In genomic region chr2:234135750-234136221, GRCh38 we compare ENCODE assay signal across 8 cellular contexts.
DNase-seq lines count a peak whose midpoint lies in the region; ATAC-seq and TF ChIP-seq lines count a peak whose summit lies in the region.

No MANE protein-coding gene starts in this region.

- H3K36me3 ChIP-seq in HEK293 (ENCODE audit: control insufficient read depth in 2 of 2, insufficient read depth in 1 of 2, low read length in 2 of 2) (no peaks in the 10 kb centered on the region), mesenchymal stem cell (ENCODE audit: control insufficient read depth in 1 of 2, insufficient read depth in 2 of 2, low read depth in 1 of 2, low read length in 2 of 2) (no peaks in the 10 kb centered on the region)

- no peak overlapping the region for H2BK15ac ChIP-seq in mesenchymal stem cell (ENCODE audit: low read depth, poor library complexity, severe bottlenecking)

- H3K36me3 Mint-ChIP-seq in activated CD4-positive, alpha-beta memory T cell treated with anti-CD3 and anti-CD28 coated beads for 36 hours: no peaks in the 10 kb centered on the region
- H3K36me3 Mint-ChIP-seq in effector memory CD8-positive, alpha-beta T cell (ENCODE audit: insufficient read depth): no peaks in the 10 kb centered on the region

- H3K79me1 ChIP-seq in mesenchymal stem cell (replicated peaks; ENCODE audit: low read length, poor library complexity, severe bottlenecking): peaks cover 1% of the 10 kb centered on the region

- intact Hi-C loops in activated CD4-positive, alpha-beta memory T cell treated with anti-CD3 and anti-CD28 coated beads for 36 hours (cut with micrococcal nuclease): loop anchor here (1.0 to 2.0 kb wide), 4 partner anchors 153 to 410 kb away; no protein-coding TSS in a partner anchor

- H3K4me3 Mint-ChIP-seq in activated CD4-positive, alpha-beta memory T cell treated with anti-CD3 and anti-CD28 coated beads for 36 hours: no peak overlapping the region
- H3K4me3 Mint-ChIP-seq in effector memory CD8-positive, alpha-beta T cell: peak overlapping the region; percentile 44 to 49

- peak overlapping the region in 1 of 2 experiments; percentile 5 for H3K18ac ChIP-seq in mesenchymal stem cell (ENCODE audit: low read depth in 1 of 2, low read length in 2 of 2)

- CTCF ChIA-PET in HEK293 (lab: Yijun Ruan, JAX): interaction anchor here (0.6 to 6.0 kb wide), 30 partner anchors 11 to 1443 kb away, joined by 3 to 39 read pairs (median 3); partner anchors contain the start of gene ARL4C
- CTCF ChIA-PET in activated CD4-positive, alpha-beta memory T cell treated with anti-CD3 and anti-CD28 coated beads for 36 hours (lab: Charles Lee): interaction anchor here (0.6 to 3.1 kb wide), 54 partner anchors 9 to 412 kb away, joined by 3 to 89 read pairs (median 4); partner anchors contain the start of gene ARL4C

- no peaks in the 10 kb centered on the region for H3K4me1 ChIP-seq in HEK293 (ENCODE audit: control insufficient read depth, insufficient read depth, low read length)
- H3K4me1 ChIP-seq in mesenchymal stem cell (ENCODE audit: control insufficient read depth, insufficient read depth, low read depth, low read length): peaks cover 13% of the 10 kb centered on the region

- H3K27ac Mint-ChIP-seq in activated CD4-positive, alpha-beta memory T cell treated with anti-CD3 and anti-CD28 coated beads for 36 hours: no peak overlapping the region
- H3K27ac Mint-ChIP-seq in effector memory CD8-positive, alpha-beta T cell: peak overlapping the region; percentile 87 to 89

- H4K91ac ChIP-seq in mesenchymal stem cell (ENCODE audit: low read length): peak overlapping the region; percentile 77

- H3K14ac ChIP-seq in mesenchymal stem cell (ENCODE audit: low read length in 2 of 2): no peak overlapping the region

- peak; percentile 70 for TF ChIP-seq CTCF in HEK293 (tag by site-specific recombination; IDR thresholded peaks at IDR 0.05)

- peak overlapping the region; percentile 26 for H2AK5ac ChIP-seq in mesenchymal stem cell (ENCODE audit: low read length, severe bottlenecking)

- no peaks in the 10 kb centered on the region for H3K9me3 Mint-ChIP-seq in activated CD4-positive, alpha-beta memory T cell treated with anti-CD3 and anti-CD28 coated beads for 36 hours
- no peaks in the 10 kb centered on the region for H3K9me3 Mint-ChIP-seq in effector memory CD8-positive, alpha-beta T cell

- WGBS in mesenchymal stem cell: 47% methylated on average over 15 of the region's 16 CpGs

- peak; percentile 50 for ATAC-seq in effector memory CD8-positive, alpha-beta T cell (replicated peaks)
- no peak for ATAC-seq in GM21526 (IDR thresholded peaks at IDR 0.05; ENCODE audit: low FRiP score, unreplicated experiment)

- H3K4me2 ChIP-seq in mesenchymal stem cell (ENCODE audit: low read length, poor library complexity, severe bottlenecking): no peak overlapping the region

- no peak overlapping the region for H2BK120ac ChIP-seq in mesenchymal stem cell (ENCODE audit: low read depth, low read length)

- no peaks in the 10 kb centered on the region for H3K27me3 Mint-ChIP-seq in activated CD4-positive, alpha-beta memory T cell treated with anti-CD3 and anti-CD28 coated beads for 36 hours
- H3K27me3 Mint-ChIP-seq in effector memory CD8-positive, alpha-beta T cell: no peaks in the 10 kb centered on the region

- no peak overlapping the region for H3K4me3 ChIP-seq in HEK293 (ENCODE audit: low read depth, low read length)
- no peak overlapping the region for H3K4me3 ChIP-seq in mesenchymal stem cell (ENCODE audit: insufficient read depth in 1 of 2, low read depth in 1 of 2, low read length in 2 of 2)

- DNase-seq in Caki2 (ENCODE audit: low read depth) (peak; percentile 86), NCI-H524 (lab: John Stamatoyannopoulos, UW) (peak; percentile 34 to 78), mesenchymal stem cell (peak; percentile 77)
- DNase-seq in activated CD4-positive, alpha-beta memory T cell treated with anti-CD3 and anti-CD28 coated beads for 36 hours: peak; percentile 70
- DNase-seq in effector memory CD8-positive, alpha-beta T cell: peak; percentile 19 to 35 (median 28)
- peak; percentile 3 to 13 for DNase-seq in stimulated activated CD8-positive, alpha-beta memory T cell treated with anti-CD3 and anti-CD28 coated beads, Interleukin-7, amount 100 ng/mL, for 4 hours (ENCODE audit: low read depth in 2 of 2)

- H3K9me3 ChIP-seq in HEK293 (ENCODE audit: control insufficient read depth, insufficient read depth, low read depth, low read length) (no peaks in the 10 kb centered on the region), mesenchymal stem cell (ENCODE audit: control insufficient read depth, low read length) (peaks cover 4% of the 10 kb centered on the region)

- H3K4ac ChIP-seq in mesenchymal stem cell (ENCODE audit: low read depth in 1 of 2, low read length in 2 of 2): peak overlapping the region in 1 of 2 experiments; percentile 79

- H2BK12ac ChIP-seq in mesenchymal stem cell (ENCODE audit: low read length in 2 of 2): peak overlapping the region in 1 of 2 experiments; percentile 2

- H3K9ac ChIP-seq in mesenchymal stem cell (ENCODE audit: low read length): peak overlapping the region; percentile 63

- peaks cover 22% of the 10 kb centered on the region for H3K4me1 Mint-ChIP-seq in activated CD4-positive, alpha-beta memory T cell treated with anti-CD3 and anti-CD28 coated beads for 36 hours (ENCODE audit: low read depth)
- H3K4me1 Mint-ChIP-seq in effector memory CD8-positive, alpha-beta T cell (ENCODE audit: low read depth in 2 of 2): peaks cover 35 to 39% of the 10 kb centered on the region in 2 donors

- H3K27ac ChIP-seq in HEK293 (ENCODE audit: extremely low read depth, low read depth, low read length) (no peak overlapping the region), mesenchymal stem cell (ENCODE audit: low read length, poor library complexity, severe bottlenecking) (peak overlapping the region; percentile 96)

- H4K8ac ChIP-seq in mesenchymal stem cell (ENCODE audit: low read length): peak overlapping the region; percentile 5

- peak overlapping the region; percentile 3 for H2AFZ ChIP-seq in mesenchymal stem cell (ENCODE audit: low read depth, low read length)

- in situ Hi-C loops in Caki2 (cut with HindIII; ENCODE audit: low pct_unique_long_range_greater_than_20kb, low sequenced_read_pairs): no loop called here

- POLR2A ChIA-PET in HEK293 (lab: Yijun Ruan, JAX): no interaction called here
- POLR2A ChIA-PET in activated CD4-positive, alpha-beta memory T cell treated with anti-CD3 and anti-CD28 coated beads for 36 hours (lab: Charles Lee): interaction anchor here (1.0 kb wide), 1 partner anchor 361 kb away, joined by 3 read pairs; the partner anchor contains the start of gene ARL4C

- H3K23ac ChIP-seq in mesenchymal stem cell (ENCODE audit: low read length in 2 of 2): no peak overlapping the region

- H3K27me3 ChIP-seq in mesenchymal stem cell (ENCODE audit: control insufficient read depth in 1 of 2, insufficient read depth in 1 of 2, low read length in 2 of 2): no peaks in the 10 kb centered on the region

- peak overlapping the region; percentile 99 for H2BK5ac ChIP-seq in mesenchymal stem cell (ENCODE audit: low read depth, low read length, poor library complexity, severe bottlenecking)

TF ChIP-seq in HEK293, 187 proteins besides CTCF, POLR2A, EP300 and RAD21:
- no peak for TF ChIP-seq OSR2 (tag by site-specific recombination; IDR thresholded peaks at IDR 0.05)
- TF ChIP-seq ZBTB10 (tag by site-specific recombination; IDR thresholded peaks at IDR 0.05): no peak
- peak; percentile 82 for TF ChIP-seq ZNF654 (tag by site-specific recombination; IDR thresholded peaks at IDR 0.05; ENCODE audit: low read depth)
- TF ChIP-seq ZNF660 (tag by site-specific recombination; IDR thresholded peaks at IDR 0.05): 0 out of 2 replicates have a peak, but pooled peaks have one; percentile 22
- TF ChIP-seq ZNF132 (tag by site-specific recombination; IDR thresholded peaks at IDR 0.05; ENCODE audit: borderline replicate concordance): no peak
TF ChIP-seq in HEK293: peak in this region for 2.

Comparison
In these comparisons a context has a peak if more than half of its experiments do, and no peak if none do; other contexts are left out.
1. DNase-seq: peak in every context shown above with its lines; median percentile 86 in Caki2; 77 in mesenchymal stem cell; 70 in activated CD4-positive, alpha-beta memory T cell treated with anti-CD3 and anti-CD28 coated beads for 36 hours; 56 in NCI-H524; 28 in effector memory CD8-positive, alpha-beta T cell; 8 in stimulated activated CD8-positive, alpha-beta memory T cell treated with anti-CD3 and anti-CD28 coated beads, Interleukin-7, amount 100 ng/mL, for 4 hours.